In genomic region chr20:46363874-46364669, GRCh38 we compare ENCODE assay signal across 8 cellular contexts. TPM values are rescaled to one million over a fixed set of nuclear protein-coding genes. Genes with fewer than 3 reads are reported as not detected.
DNase-seq lines count a peak whose midpoint lies in the region; ATAC-seq, FAIRE-seq and TF ChIP-seq lines count a peak whose summit lies in the region.

No MANE protein-coding gene starts in this region.

- peak overlapping the region; percentile 98 for H3K9ac ChIP-seq in keratinocyte (ENCODE audit: control insufficient read depth, extremely low read depth, insufficient read depth, low read length)

- H3K4me3 ChIP-seq in keratinocyte (ENCODE audit: control insufficient read depth in 2 of 3, extremely low read depth in 1 of 3, insufficient read depth in 2 of 3, low read depth in 1 of 3, low read length in 3 of 3), result peak overlapping the region; percentile 81 to 98 (median 81)

- no peaks in the 10 kb centered on the region for H3K27me3 ChIP-seq in keratinocyte (ENCODE audit: control insufficient read depth, extremely low read depth, insufficient read depth, low read length)

- dilution Hi-C loops in keratinocyte (cut with MboI; ENCODE audit: extremely low pct_ligation_motif_present, low sequenced_read_pairs), result no loop called here

- peak; percentile 69 for TF ChIP-seq POLR2A in GM18526 (IDR thresholded peaks at IDR 0.05; ENCODE audit: extremely low read depth, insufficient read length)

- peak; percentile 59 for ATAC-seq in HG03095 (IDR thresholded peaks at IDR 0.05; ENCODE audit: unreplicated experiment)

- H4K20me1 ChIP-seq in keratinocyte (ENCODE audit: control insufficient read depth, extremely low read depth, insufficient read depth, low read length), result no peaks in the 10 kb centered on the region

- H3K36me3 ChIP-seq in keratinocyte (ENCODE audit: control insufficient read depth in 2 of 2, extremely low read depth in 1 of 2, insufficient read depth in 2 of 2, low read length in 2 of 2), result peaks cover 14 to 20% of the 10 kb centered on the region in 2 experiments

- peak; percentile 78 for DNase-seq in A172 (ENCODE audit: low spot score)
- DNase-seq in NCI-H226, result peak; percentile 85
- peak; percentile 89 for DNase-seq in activated CD4-positive, CD25-positive, alpha-beta regulatory T cell treated with anti-CD3 and anti-CD28 coated beads, Interleukin-2, amount 50 U/mL, for 72 hours
- DNase-seq in cerebellar cortex (ENCODE audit: low spot score), result peak; percentile 85
- DNase-seq in keratinocyte (ENCODE audit: low read depth, low spot score), result peak; percentile 49
- peak; percentile 84 for DNase-seq in stimulated activated CD4-positive, alpha-beta T cell treated with anti-CD3 and anti-CD28 coated beads, Interleukin-12 subunit alpha, Interleukin-12 subunit beta, amount 100 ng/mL, for 4 hours

- H3K9me3 ChIP-seq in keratinocyte (ENCODE audit: control insufficient read depth, low read depth, low read length), result no peaks in the 10 kb centered on the region

- FAIRE-seq in keratinocyte (lab: Jason Lieb, UNC), result peak; percentile 48

- peak overlapping the region; percentile 38 for H2AFZ ChIP-seq in keratinocyte (ENCODE audit: control insufficient read depth, low read length)

- peak overlapping the region; percentile 91 for H3K4me2 ChIP-seq in keratinocyte (ENCODE audit: control insufficient read depth, extremely low read depth, insufficient read depth, low read depth, low read length)

- no peak for TF ChIP-seq CTCF in keratinocyte (optimal IDR thresholded peaks at IDR 0.05 in 1 of 3, IDR thresholded peaks at IDR 0.05 in 1 of 3, conservative IDR thresholded peaks at IDR 0.05 in 1 of 3; ENCODE audit: extremely low read depth in 1 of 3, insufficient read depth in 2 of 3, low read length in 3 of 3)

- peaks cover 18% of the 10 kb centered on the region for H3K79me2 ChIP-seq in keratinocyte (ENCODE audit: control insufficient read depth, insufficient read depth, low read length)

- H3K9me1 ChIP-seq in keratinocyte (ENCODE audit: control insufficient read depth, extremely low read depth, insufficient read depth, low read length), result no peaks in the 10 kb centered on the region

- peaks cover 8% of the 10 kb centered on the region for H3K4me1 ChIP-seq in keratinocyte (ENCODE audit: control insufficient read depth, extremely low read depth, insufficient read depth, low read length)

- peak overlapping the region; percentile 95 for H3K27ac ChIP-seq in keratinocyte (ENCODE audit: control insufficient read depth, insufficient read depth, low read length)

RNA-seq across cellular contexts. Expression of gene ELMO2, which starts 42.3 kb away (rescaled TPM):
- total RNA-seq in A172 (2014; rRNA removed; shearing (Covaris generic)), result 33.4 and 44.9 TPM in 2 replicates
- polyA plus RNA-seq in keratinocyte, result 28.5 to 37.0 TPM (median 32.4 TPM) in 3 replicates
- polyA plus RNA-seq in keratinocyte (2011; ENCODE audit: low read depth), result 11.4 TPM
- polyA plus RNA-seq in keratinocyte (2011; cell fraction: cytosol; rRNA removed), result 27.6 and 31.3 TPM in 2 replicates
- 51.6 and 65.5 TPM in 2 replicates for polyA plus RNA-seq in keratinocyte (2011; cell fraction: nucleus; rRNA removed)
- polyA plus RNA-seq in keratinocyte (2012; ENCODE audit: low replicate concordance), result 18.3 and 22.3 TPM in 2 replicates
- polyA minus RNA-seq in keratinocyte, result 39.8 to 66.1 TPM (median 53.9 TPM) in 3 replicates
- 20.9 TPM for polyA minus RNA-seq in keratinocyte (2011; cell fraction: cytosol; rRNA and poly(A)+ RNA removed)
- 27.9 and 44.4 TPM in 2 replicates for polyA minus RNA-seq in keratinocyte (2011; cell fraction: nucleus; rRNA and poly(A)+ RNA removed)

RNA-seq across cellular contexts. Expression of gene CDH22, which starts 55.8 kb away (rescaled TPM):
- total RNA-seq in A172 (2014; rRNA removed; shearing (Covaris generic)), result not detected in 2 replicates
- not detected in 3 replicates for polyA plus RNA-seq in keratinocyte
- polyA plus RNA-seq in keratinocyte (2011; ENCODE audit: low read depth), result not detected
- polyA plus RNA-seq in keratinocyte (2011; cell fraction: cytosol; rRNA removed), result not detected in 2 replicates
- polyA plus RNA-seq in keratinocyte (2011; cell fraction: nucleus; rRNA removed), result not detected in 2 replicates
- polyA plus RNA-seq in keratinocyte (2012; ENCODE audit: low replicate concordance), result not detected in 2 replicates
- polyA minus RNA-seq in keratinocyte, result not detected in 3 replicates
- not detected for polyA minus RNA-seq in keratinocyte (2011; cell fraction: cytosol; rRNA and poly(A)+ RNA removed)
- polyA minus RNA-seq in keratinocyte (2011; cell fraction: nucleus; rRNA and poly(A)+ RNA removed), result not detected in 2 replicates

Comparison
In these comparisons a context has a peak if more than half of its experiments do, and no peak if none do; other contexts are left out.
1. Peak in every context shown above with its lines: DNase-seq, ATAC-seq, H3K4me3 ChIP-seq and H3K27ac ChIP-seq.